In genomic region chr4:183182873-183183725, GRCh38 we compare ENCODE assay signal across 1 cellular context.
TF ChIP-seq lines count a peak whose summit lies in the region.

No MANE protein-coding gene starts in this region.

TF ChIP-seq in HepG2, 621 proteins besides CTCF, POLR2A, EP300 and RAD21 (continued from another document):
- TF ChIP-seq NCOA2 (CRISPR knock-in tag; IDR thresholded peaks at IDR 0.05) (peak; percentile 45; the same call in 1 of the 2 replicates), ZNF556 (CRISPR knock-in tag; IDR thresholded peaks at IDR 0.05; ENCODE audit: borderline replicate concordance) (no peak), SIX1 (CRISPR knock-in tag; IDR thresholded peaks at IDR 0.05; ENCODE audit: borderline replicate concordance) (peak; percentile 96), MED1 (CRISPR knock-in tag; IDR thresholded peaks at IDR 0.05) (peak; percentile 72), ZFP37 (CRISPR knock-in tag; IDR thresholded peaks at IDR 0.05; ENCODE audit: borderline replicate concordance) (peak; percentile 41; the same call in 1 of the 2 replicates), KDM4B (CRISPR knock-in tag; IDR thresholded peaks at IDR 0.05) (0 out of 2 replicates have a peak, but pooled peaks have one; percentile 55), ATF2 (CRISPR knock-in tag; IDR thresholded peaks at IDR 0.05) (0 out of 2 replicates have a peak, but pooled peaks have one; percentile 32), ZNF609 (CRISPR knock-in tag; IDR thresholded peaks at IDR 0.05; ENCODE audit: borderline replicate concordance) (0 out of 2 replicates have a peak, but pooled peaks have one; percentile 45), ZNF281 (CRISPR knock-in tag; IDR thresholded peaks at IDR 0.05; ENCODE audit: borderline replicate concordance) (peak; percentile 35; the same call in 1 of the 2 replicates), ZFX (CRISPR knock-in tag; IDR thresholded peaks at IDR 0.05; ENCODE audit: low read depth) (peak; percentile 19; the same call in 1 of the 2 replicates)
